ENCODE assay signal across 15 cellular contexts in genomic region chr2:108806362-108806761, GRCh38. TPM values are rescaled to one million over a fixed set of nuclear protein-coding genes. Genes with fewer than 3 reads are reported as not detected.
DNase-seq lines count a peak whose midpoint lies in the region; ATAC-seq, FAIRE-seq and TF ChIP-seq lines count a peak whose summit lies in the region.
"Had no signal": no experiment of that assay in that cellular context is flagged by ENCODE, and none has a peak within 500 bp of the region (broad histone marks: within the 10 kb centered on the region; RNA-seq: fewer than 3 reads in every experiment).

No MANE protein-coding gene starts in this region.

- POLR2A ChIA-PET in GM12878 (lab: Charles Lee), result no interaction called here

- peaks cover 12% of the 10 kb centered on the region; the same call in 2 of the 3 replicates for H3K9me3 ChIP-seq in GM12878 (replicated peaks; ENCODE audit: control insufficient read depth, insufficient read depth, low read length)

- H3K4me1 Mint-ChIP-seq in mesothelial cell of epicardium, result peaks cover 22% of the 10 kb centered on the region

- no peak for ATAC-seq in GM12878
- ATAC-seq: HCT116 had no signal

- no peak for TF ChIP-seq RAD21 in GM12878 (IDR thresholded peaks at IDR 0.05; ENCODE audit: insufficient read depth, low read depth, low read length)

- RAD21 ChIA-PET in GM12878 (lab: Charles Lee; ENCODE audit: unreplicated experiment), result no interaction called here

- H4K20me1 ChIP-seq in GM12878 (ENCODE audit: control insufficient read depth, insufficient read depth), result no peaks in the 10 kb centered on the region

- TSS peak; percentile 25 for BruUV-seq in GM12878 (replicated peaks; lab: Mats Ljungman, UMichigan)

- FAIRE-seq in GM12892 (lab: Jason Lieb, UNC) (peak; percentile 40), GM12878 (lab: Jason Lieb, UNC) (no peak)
- FAIRE-seq: HTR-8/SVneo had no signal

- no peak overlapping the region for H2AFZ ChIP-seq in GM12878 (ENCODE audit: control insufficient read depth, low read depth, low read length)

- no peak overlapping the region for H3K4me3 ChIP-seq in GM12878
- no peak overlapping the region for H3K4me3 ChIP-seq in brain microvascular endothelial cell (ENCODE audit: low read depth, low read length)
- H3K4me3 ChIP-seq: MG63 had no signal

- H3K27ac ChIP-seq in GM12878 (ENCODE audit: control insufficient read depth, insufficient read depth) (no peak overlapping the region), brain microvascular endothelial cell (no peak overlapping the region)
- H3K27ac ChIP-seq: C4-2B had no signal

- H3K27me3 Mint-ChIP-seq in mesothelial cell of epicardium (ENCODE audit: low read depth), result no peaks in the 10 kb centered on the region

- H3K27me3 ChIP-seq in GM12878 (replicated peaks in 1 of 2; ENCODE audit: control insufficient read depth in 2 of 2, insufficient read depth in 2 of 2, low read length in 1 of 2), result no peaks in the 10 kb centered on the region
- H3K27me3 ChIP-seq in brain microvascular endothelial cell (replicated peaks), result no peaks in the 10 kb centered on the region
- H3K27me3 ChIP-seq: MG63 had no signal

- peak overlapping the region; percentile 88 for H3K27ac Mint-ChIP-seq in mesothelial cell of epicardium

- no peaks in the 10 kb centered on the region; the same call in 1 of the 2 replicates for H3K79me2 ChIP-seq in GM12878 (ENCODE audit: control insufficient read depth, insufficient read depth, low read length)

- H3K36me3 Mint-ChIP-seq in mesothelial cell of epicardium, result peaks cover 44% of the 10 kb centered on the region

- TF ChIP-seq CTCF in GM12878 (IDR thresholded peaks at IDR 0.05 in 2 of 3, conservative IDR thresholded peaks at IDR 0.05 in 1 of 3; ENCODE audit: control insufficient read depth in 2 of 3, extremely low read depth in 1 of 3, insufficient read depth in 1 of 3, low read depth in 3 of 3, low read length in 3 of 3) (no peak), mesothelial cell of epicardium (IDR thresholded peaks at IDR 0.05; ENCODE audit: unreplicated experiment) (no peak), brain microvascular endothelial cell (IDR thresholded peaks at IDR 0.05; ENCODE audit: low read depth, low read length, missing control alignments) (no peak)

- peaks cover 29% of the 10 kb centered on the region for H3K9me3 Mint-ChIP-seq in mesothelial cell of epicardium

- TF ChIP-seq POLR2A in GM12892 (IDR thresholded peaks at IDR 0.05; ENCODE audit: low read depth, low read length) (no peak), GM12878 (IDR thresholded peaks at IDR 0.05; ENCODE audit: low read depth, low read length) (no peak)

- no peak for DNase-seq in GM12892 (ENCODE audit: insufficient read length)
- peak; percentile 41 for DNase-seq in OCI-M1 (lab: John Stamatoyannopoulos, UW)
- no peak for DNase-seq in GM12878 (ENCODE audit: low read depth, low spot score)
- DNase-seq in mesothelial cell of epicardium (ENCODE audit: low spot score in 2 of 2, unreplicated experiment in 2 of 2), result no peak
- no peak for DNase-seq in AG20443 (ENCODE audit: low spot score)
- no peak for DNase-seq in brain microvascular endothelial cell
- no peak for DNase-seq in cerebellar nuclear complex (lab: John Stamatoyannopoulos, UW)
- DNase-seq: GOT3, MG63, NCI-H1694 treated with DMSO at 0.1 percent for 48 hours, NCI-H510A, SHP77 had no signal

- CTCF ChIA-PET in GM12878 (lab: Yijun Ruan, JAX), result no interaction called here

- intact Hi-C loops in GM12878 (cut with micrococcal nuclease; ENCODE audit: unreplicated experiment), result no loop called here

- no peak overlapping the region for H3K9ac ChIP-seq in GM12878 (ENCODE audit: control insufficient read depth, insufficient read depth, low read length)

- WGBS in GM12878 (ENCODE audit: insufficient coverage, insufficient replicate concordance, low lambda C conversion rate, missing lambda C conversion rate), result 90% methylated on average over 6 of the region's 6 CpGs

- in situ Hi-C loops in GM12878 (cut with MboI) (no loop called here), brain microvascular endothelial cell (cut with HindIII; ENCODE audit: low pct_ligation_motif_present, low sequenced_read_pairs) (no loop called here)

- H3K4me2 ChIP-seq in GM12878 (ENCODE audit: control insufficient read depth, insufficient read depth), result no peak overlapping the region

- no peak overlapping the region for H3K4me3 Mint-ChIP-seq in mesothelial cell of epicardium

- TF ChIP-seq EP300 in GM12878 (IDR thresholded peaks at IDR 0.05; ENCODE audit: borderline replicate concordance in 1 of 2, control insufficient read depth in 1 of 2, low read depth in 2 of 2, low read length in 2 of 2), result no peak

- H3K4me1 ChIP-seq in GM12878 (ENCODE audit: control insufficient read depth, insufficient read depth, low read length), result no peaks in the 10 kb centered on the region

- SMC1A ChIA-PET in GM12878 (lab: Charles Lee; ENCODE audit: uncharacterized antibody, unreplicated experiment), result no interaction called here

- H3K36me3 ChIP-seq in GM12878 (ENCODE audit: control insufficient read depth in 2 of 2, insufficient read depth in 2 of 2, low read length in 1 of 2), result peaks cover 0 to 6% of the 10 kb centered on the region in 2 experiments; a peak in 3 of 4 replicates
- H3K36me3 ChIP-seq in brain microvascular endothelial cell (replicated peaks), result peaks cover 2% of the 10 kb centered on the region

TF ChIP-seq in GM12878, 131 proteins besides CTCF, POLR2A, EP300 and RAD21 (continues in another document):
- TF ChIP-seq IRF3 (IDR thresholded peaks at IDR 0.05), result no peak
- no peak for TF ChIP-seq PAX8 (IDR thresholded peaks at IDR 0.05)
- TF ChIP-seq E2F4 (IDR thresholded peaks at IDR 0.05; ENCODE audit: low read depth, low read length), result no peak
- no peak for TF ChIP-seq MEF2A (IDR thresholded peaks at IDR 0.05; ENCODE audit: insufficient read depth, low read depth, low read length)
- TF ChIP-seq CBX5 (IDR thresholded peaks at IDR 0.05; ENCODE audit: low read depth), result no peak
- no peak for TF ChIP-seq SUZ12 (IDR thresholded peaks at IDR 0.05; ENCODE audit: unreplicated experiment)
- no peak for TF ChIP-seq CEBPZ (IDR thresholded peaks at IDR 0.05; ENCODE audit: low read depth, low read length)

RNA-seq across cellular contexts. Expression of gene CCDC138, which starts 19.8 kb away (rescaled TPM):
- polyA plus RNA-seq in GM12892 (2012; ENCODE audit: missing spikeins), result 14.1 TPM
- total RNA-seq in GM12878 (2013; cell fraction: nucleolus; rRNA removed), result 47.3 and 59.2 TPM in 2 replicates
- 10.3 and 12.3 TPM in 2 replicates for total RNA-seq in GM12878 (2014; rRNA removed)
- total RNA-seq in GM12878 (2014; rRNA removed; fragmentation: Illumina TruSeq; extraction: Trizol), result 17.5 and 18.7 TPM in 2 replicates
- total RNA-seq in GM12878 (2021), result 9.5 and 12.4 TPM in 2 replicates
- polyA plus RNA-seq in GM12878 (2011; ENCODE audit: low read depth), result 5.2 TPM
- polyA plus RNA-seq in GM12878 (2011; rRNA removed), result 8.5 and 14.7 TPM in 2 replicates
- 2.3 and 2.9 TPM in 2 replicates for polyA plus RNA-seq in GM12878 (2011; cell fraction: cytosol; rRNA removed)
- polyA plus RNA-seq in GM12878 (2011; cell fraction: nucleus; rRNA removed), result 5.5 and 7.7 TPM in 2 replicates
- 4.6 and 4.9 TPM in 2 replicates for polyA plus RNA-seq in GM12878 (2012)
- 12.0 and 22.0 TPM in 2 replicates for polyA plus RNA-seq in GM12878 (2014; fragmentation: Illumina TruSeq; extraction: Trizol)
- 10 to 100 TPM; 13.6 to 16.9 TPM for polyA plus RNA-seq in GM12878 (2014; fragmentation: Nextera tagmentation; extraction: Ambion mirVana)
- polyA plus RNA-seq in GM12878 (2014; rRNA removed), result 7.9 and 9.5 TPM in 2 replicates
- polyA plus RNA-seq in GM12878 (2016; fragmentation: Nextera tagmentation; extraction: Ambion mirVana), result 10 to 100 TPM; 18.7 to 19.4 TPM
- 7.6 and 10.0 TPM in 2 replicates for polyA minus RNA-seq in GM12878 (2011; rRNA and poly(A)+ RNA removed)
- 4.4 and 4.6 TPM in 2 replicates for polyA minus RNA-seq in GM12878 (2011; cell fraction: cytosol; rRNA and poly(A)+ RNA removed)
- polyA minus RNA-seq in GM12878 (2011; cell fraction: nucleus; rRNA and poly(A)+ RNA removed), result 8.8 and 11.8 TPM in 2 replicates
- total RNA-seq in mesothelial cell of epicardium, result 20.4 to 22.6 TPM (median 21.3 TPM) in 3 replicates
